7 cellular contexts compared by ENCODE assay signal in the genomic region with DNA sequence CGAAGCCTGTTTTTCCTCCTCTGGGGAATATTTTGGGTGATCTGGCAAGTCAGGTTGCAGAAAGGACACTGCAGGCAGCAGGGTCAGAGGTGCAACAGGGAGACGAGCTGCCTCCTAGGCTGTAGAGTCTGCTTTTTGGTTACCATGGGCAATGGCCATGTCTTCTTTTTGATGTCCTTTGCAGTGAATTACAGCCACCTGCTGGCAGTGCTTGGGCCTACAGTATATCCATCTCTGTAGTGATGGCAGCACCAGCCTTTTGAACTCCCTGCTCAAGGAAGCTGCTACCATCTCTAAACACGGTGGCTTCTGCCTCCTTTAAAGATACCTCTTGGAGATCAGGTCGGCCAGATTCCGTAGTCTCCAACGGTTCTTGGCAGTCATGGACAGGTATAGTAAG.
DNase-seq lines count a peak whose midpoint lies in the region; ATAC-seq and TF ChIP-seq lines count a peak whose summit lies in the region.

No MANE protein-coding gene starts in this region.

- H3K36me3 ChIP-seq in DOHH2 (ENCODE audit: control insufficient read depth, low read length) (no peaks in the 10 kb centered on the region), kidney epithelial cell (ENCODE audit: control insufficient read depth, insufficient read depth, low read length) (no peaks in the 10 kb centered on the region), esophagus squamous epithelium (no peaks in the 10 kb centered on the region)

- H3K4me2 ChIP-seq in DOHH2 (ENCODE audit: low read length) = no peak overlapping the region

- no peaks in the 10 kb centered on the region for H4K20me1 ChIP-seq in DOHH2 (ENCODE audit: control insufficient read depth, insufficient read depth, low read depth, low read length)

- intact Hi-C loops in esophagus squamous epithelium (cut with DNase I) = no loop called here

- TF ChIP-seq POLR2A in esophagus squamous epithelium (IDR thresholded peaks at IDR 0.05) = no peak

- no peaks in the 10 kb centered on the region for H3K4me1 ChIP-seq in DOHH2 (ENCODE audit: control insufficient read depth, low read length)
- H3K4me1 ChIP-seq in esophagus squamous epithelium = no peaks in the 10 kb centered on the region

- DNase-seq in HS-27A (ENCODE audit: low read depth) (peak; percentile 8), kidney epithelial cell (ENCODE audit: low read depth) (no peak), esophagus squamous epithelium (lab: John Stamatoyannopoulos, UW) (no peak)

- TF ChIP-seq CTCF in DOHH2 (IDR thresholded peaks at IDR 0.05; ENCODE audit: low read depth, low read length, poor library complexity, severe bottlenecking) (peak; percentile 26), kidney epithelial cell (IDR thresholded peaks at IDR 0.05; ENCODE audit: insufficient read depth, low read length, poor library complexity, severe bottlenecking) (peak; percentile 5), esophagus squamous epithelium (IDR thresholded peaks at IDR 0.05) (no peak)

- ATAC-seq in SK-N-SH treated with all-trans-retinoic acid at 6 μM for 48 hours (peak; percentile 81), GM19455 (IDR thresholded peaks at IDR 0.05; ENCODE audit: unreplicated experiment) (no peak), GM18519 (IDR thresholded peaks at IDR 0.05; ENCODE audit: low FRiP score, unreplicated experiment) (no peak)

- no peaks in the 10 kb centered on the region for H3K9me2 ChIP-seq in DOHH2 (replicated peaks; ENCODE audit: control insufficient read depth, low read length)

- H3K27ac ChIP-seq in DOHH2 (ENCODE audit: low read depth, low read length) (no peak overlapping the region), esophagus squamous epithelium (no peak overlapping the region)

- H3K9me3 ChIP-seq in DOHH2 (ENCODE audit: control insufficient read depth, insufficient read depth, low read length) (no peaks in the 10 kb centered on the region), esophagus squamous epithelium (no peaks in the 10 kb centered on the region)

- H3K79me2 ChIP-seq in DOHH2 (ENCODE audit: control insufficient read depth, low read length) = no peaks in the 10 kb centered on the region

- 62 to 70% methylated on average over 5 to 6 of the region's 6 CpGs for WGBS in esophagus squamous epithelium, 2 donors

- H3K4me3 ChIP-seq in DOHH2 (ENCODE audit: low read length) (no peak overlapping the region), kidney epithelial cell (ENCODE audit: low read depth, low read length) (no peak overlapping the region), esophagus squamous epithelium (no peak overlapping the region)

- H3K27me3 ChIP-seq in DOHH2 (ENCODE audit: control insufficient read depth, low read length) (peaks cover 6% of the 10 kb centered on the region; the same call in 1 of the 2 replicates), kidney epithelial cell (ENCODE audit: control insufficient read depth, insufficient read depth, low read length) (no peaks in the 10 kb centered on the region), esophagus squamous epithelium (peaks cover 0 to 35% (median 0%) of the 10 kb centered on the region in 4 donors)

- H3F3A ChIP-seq in DOHH2 (ENCODE audit: control insufficient read depth, insufficient read depth) = no peaks in the 10 kb centered on the region

TF ChIP-seq in SK-N-SH treated with all-trans-retinoic acid at 6 μM for 48 hours, 23 proteins besides CTCF, POLR2A, EP300 and RAD21:
- TF ChIP-seq ISL1 (CRISPR knock-in tag; IDR thresholded peaks at IDR 0.05) = no peak
- no peak for TF ChIP-seq PATZ1 (CRISPR knock-in tag; IDR thresholded peaks at IDR 0.05; ENCODE audit: borderline replicate concordance)
- no peak for TF ChIP-seq OSR1 (CRISPR knock-in tag; IDR thresholded peaks at IDR 0.05)
- TF ChIP-seq ESRRG (CRISPR knock-in tag; IDR thresholded peaks at IDR 0.05) = no peak
- no peak for TF ChIP-seq ZFP3 (CRISPR knock-in tag; IDR thresholded peaks at IDR 0.05)

Comparison
In these comparisons a context has a peak if more than half of its experiments do, and no peak if none do; other contexts are left out.
1. CTCF ChIP-seq: peak in DOHH2 (single experiment) and kidney epithelial cell (single experiment); none in esophagus squamous epithelium (0 of 6).